Comparison of ENCODE assay signal across 1 cellular context in the genomic region with DNA sequence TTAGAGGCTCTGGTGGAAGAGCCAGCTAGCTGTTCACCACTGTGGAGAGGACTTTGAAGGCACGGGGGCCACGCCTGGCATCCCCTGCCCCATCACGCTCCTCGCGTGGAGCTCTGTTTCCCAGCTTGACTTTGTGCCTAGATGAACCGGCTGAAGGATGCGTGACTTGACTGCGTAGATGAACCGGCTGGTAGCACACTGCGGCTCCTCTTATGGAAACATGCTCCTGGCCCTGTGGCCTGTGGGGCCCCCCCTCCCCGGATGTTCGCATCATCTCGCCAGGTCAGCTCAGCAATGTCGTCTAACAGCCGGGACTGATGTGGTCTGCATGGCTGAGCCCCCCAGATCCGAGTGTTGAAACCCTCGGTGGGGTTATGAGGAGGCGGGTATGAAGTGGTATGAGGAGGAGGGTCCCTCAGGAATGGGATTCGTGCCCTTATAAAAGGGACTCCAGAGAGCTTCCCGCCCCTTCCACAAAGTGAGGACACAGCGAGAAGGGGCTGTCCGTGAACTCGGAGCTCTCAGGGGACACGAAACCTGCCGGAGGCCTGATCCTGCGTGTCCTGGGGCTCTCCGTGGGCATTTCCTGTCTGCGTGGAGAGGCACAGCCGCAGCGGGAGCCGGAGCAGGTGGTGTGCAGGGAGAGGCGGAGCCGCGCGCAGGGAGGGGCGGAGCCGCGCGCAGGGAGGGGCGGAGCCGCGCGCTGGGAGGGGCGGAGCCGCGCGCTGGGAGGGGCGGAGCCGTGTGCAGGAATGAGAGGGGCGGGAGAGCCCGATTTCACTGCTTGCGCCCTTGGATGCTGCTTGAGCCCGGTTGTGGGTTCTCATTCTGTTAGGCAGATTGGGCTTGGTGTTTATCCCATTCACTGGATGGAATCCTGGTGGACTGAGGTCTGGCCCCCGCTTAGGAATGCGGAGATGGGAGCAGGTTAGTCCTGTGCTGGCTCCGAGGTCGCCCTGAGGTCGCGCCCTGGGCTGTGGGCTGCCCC.
TF ChIP-seq lines count a peak whose summit lies in the region.

No MANE protein-coding gene starts in this region.

TF ChIP-seq in K562, 482 proteins besides CTCF, POLR2A, EP300 and RAD21:
- 0 out of 2 replicates have a peak, but pooled peaks have one; percentile 22 for TF ChIP-seq POLR2G (IDR thresholded peaks at IDR 0.05; ENCODE audit: low read depth, low read length)
- no peak for TF ChIP-seq CBFB (CRISPR knock-in tag; IDR thresholded peaks at IDR 0.05)
- no peak for TF ChIP-seq DLX4 (CRISPR knock-in tag; IDR thresholded peaks at IDR 0.05)
- TF ChIP-seq ZNF239 (CRISPR knock-in tag; IDR thresholded peaks at IDR 0.05), result no peak
- TF ChIP-seq, protein P1, sequence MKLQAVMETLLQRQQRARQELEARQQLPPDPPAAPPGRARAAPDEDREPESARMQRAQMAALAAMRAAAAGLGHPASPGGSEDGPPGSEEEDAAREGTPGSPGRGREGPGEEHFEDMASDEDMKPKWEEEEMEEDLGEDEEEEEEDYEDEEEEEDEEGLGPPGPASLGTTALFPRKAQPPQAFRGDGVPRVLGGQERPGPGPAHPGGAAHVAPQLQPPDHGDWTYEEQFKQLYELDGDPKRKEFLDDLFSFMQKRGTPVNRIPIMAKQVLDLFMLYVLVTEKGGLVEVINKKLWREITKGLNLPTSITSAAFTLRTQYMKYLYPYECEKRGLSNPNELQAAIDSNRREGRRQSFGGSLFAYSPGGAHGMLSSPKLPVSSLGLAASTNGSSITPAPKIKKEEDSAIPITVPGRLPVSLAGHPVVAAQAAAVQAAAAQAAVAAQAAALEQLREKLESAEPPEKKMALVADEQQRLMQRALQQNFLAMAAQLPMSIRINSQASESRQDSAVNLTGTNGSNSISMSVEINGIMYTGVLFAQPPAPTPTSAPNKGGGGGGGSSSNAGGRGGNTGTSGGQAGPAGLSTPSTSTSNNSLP (IDR thresholded peaks at IDR 0.05; ENCODE audit: borderline replicate concordance, low read depth, low read length), result no peak
- TF ChIP-seq ZFPM2 (CRISPR knock-in tag; IDR thresholded peaks at IDR 0.05), result no peak
- peak; percentile 57 to 64 for TF ChIP-seq NRF1 (conservative IDR thresholded peaks at IDR 0.05 in 1 of 2, IDR thresholded peaks at IDR 0.05 in 1 of 2)
- TF ChIP-seq NEUROD1 (IDR thresholded peaks at IDR 0.05; ENCODE audit: borderline replicate concordance, low read depth, low read length, partially characterized antibody), result no peak
- TF ChIP-seq ZNF696 (CRISPR knock-in tag; conservative IDR thresholded peaks at IDR 0.05), result no peak
- TF ChIP-seq SIN3B (IDR thresholded peaks at IDR 0.05; ENCODE audit: low read depth), result no peak
- TF ChIP-seq ZBTB2 (IDR thresholded peaks at IDR 0.05), result no peak
- TF ChIP-seq HMBOX1 (IDR thresholded peaks at IDR 0.05), result no peak
- TF ChIP-seq ZNF707 (CRISPR knock-in tag; conservative IDR thresholded peaks at IDR 0.05), result no peak
- TF ChIP-seq ZNF398 (CRISPR knock-in tag; IDR thresholded peaks at IDR 0.05), result no peak
- TF ChIP-seq SMAD1 (IDR thresholded peaks at IDR 0.05; ENCODE audit: low read depth, low read length, partially characterized antibody), result no peak
- TF ChIP-seq SAFB (IDR thresholded peaks at IDR 0.05; ENCODE audit: borderline replicate concordance, low read depth, low read length), result peak; percentile 37; the same call in 1 of the 2 replicates
- no peak for TF ChIP-seq RBM39 (optimal IDR thresholded peaks at IDR 0.05; ENCODE audit: low read depth, low read length)
- no peak for TF ChIP-seq TAF15 (IDR thresholded peaks at IDR 0.05; ENCODE audit: low read depth, low read length)
- TF ChIP-seq HMG20A (CRISPR knock-in tag; conservative IDR thresholded peaks at IDR 0.05), result no peak
- no peak for TF ChIP-seq ZNF644 (tag; IDR thresholded peaks at IDR 0.05; ENCODE audit: low read depth)
- TF ChIP-seq, protein P2, sequence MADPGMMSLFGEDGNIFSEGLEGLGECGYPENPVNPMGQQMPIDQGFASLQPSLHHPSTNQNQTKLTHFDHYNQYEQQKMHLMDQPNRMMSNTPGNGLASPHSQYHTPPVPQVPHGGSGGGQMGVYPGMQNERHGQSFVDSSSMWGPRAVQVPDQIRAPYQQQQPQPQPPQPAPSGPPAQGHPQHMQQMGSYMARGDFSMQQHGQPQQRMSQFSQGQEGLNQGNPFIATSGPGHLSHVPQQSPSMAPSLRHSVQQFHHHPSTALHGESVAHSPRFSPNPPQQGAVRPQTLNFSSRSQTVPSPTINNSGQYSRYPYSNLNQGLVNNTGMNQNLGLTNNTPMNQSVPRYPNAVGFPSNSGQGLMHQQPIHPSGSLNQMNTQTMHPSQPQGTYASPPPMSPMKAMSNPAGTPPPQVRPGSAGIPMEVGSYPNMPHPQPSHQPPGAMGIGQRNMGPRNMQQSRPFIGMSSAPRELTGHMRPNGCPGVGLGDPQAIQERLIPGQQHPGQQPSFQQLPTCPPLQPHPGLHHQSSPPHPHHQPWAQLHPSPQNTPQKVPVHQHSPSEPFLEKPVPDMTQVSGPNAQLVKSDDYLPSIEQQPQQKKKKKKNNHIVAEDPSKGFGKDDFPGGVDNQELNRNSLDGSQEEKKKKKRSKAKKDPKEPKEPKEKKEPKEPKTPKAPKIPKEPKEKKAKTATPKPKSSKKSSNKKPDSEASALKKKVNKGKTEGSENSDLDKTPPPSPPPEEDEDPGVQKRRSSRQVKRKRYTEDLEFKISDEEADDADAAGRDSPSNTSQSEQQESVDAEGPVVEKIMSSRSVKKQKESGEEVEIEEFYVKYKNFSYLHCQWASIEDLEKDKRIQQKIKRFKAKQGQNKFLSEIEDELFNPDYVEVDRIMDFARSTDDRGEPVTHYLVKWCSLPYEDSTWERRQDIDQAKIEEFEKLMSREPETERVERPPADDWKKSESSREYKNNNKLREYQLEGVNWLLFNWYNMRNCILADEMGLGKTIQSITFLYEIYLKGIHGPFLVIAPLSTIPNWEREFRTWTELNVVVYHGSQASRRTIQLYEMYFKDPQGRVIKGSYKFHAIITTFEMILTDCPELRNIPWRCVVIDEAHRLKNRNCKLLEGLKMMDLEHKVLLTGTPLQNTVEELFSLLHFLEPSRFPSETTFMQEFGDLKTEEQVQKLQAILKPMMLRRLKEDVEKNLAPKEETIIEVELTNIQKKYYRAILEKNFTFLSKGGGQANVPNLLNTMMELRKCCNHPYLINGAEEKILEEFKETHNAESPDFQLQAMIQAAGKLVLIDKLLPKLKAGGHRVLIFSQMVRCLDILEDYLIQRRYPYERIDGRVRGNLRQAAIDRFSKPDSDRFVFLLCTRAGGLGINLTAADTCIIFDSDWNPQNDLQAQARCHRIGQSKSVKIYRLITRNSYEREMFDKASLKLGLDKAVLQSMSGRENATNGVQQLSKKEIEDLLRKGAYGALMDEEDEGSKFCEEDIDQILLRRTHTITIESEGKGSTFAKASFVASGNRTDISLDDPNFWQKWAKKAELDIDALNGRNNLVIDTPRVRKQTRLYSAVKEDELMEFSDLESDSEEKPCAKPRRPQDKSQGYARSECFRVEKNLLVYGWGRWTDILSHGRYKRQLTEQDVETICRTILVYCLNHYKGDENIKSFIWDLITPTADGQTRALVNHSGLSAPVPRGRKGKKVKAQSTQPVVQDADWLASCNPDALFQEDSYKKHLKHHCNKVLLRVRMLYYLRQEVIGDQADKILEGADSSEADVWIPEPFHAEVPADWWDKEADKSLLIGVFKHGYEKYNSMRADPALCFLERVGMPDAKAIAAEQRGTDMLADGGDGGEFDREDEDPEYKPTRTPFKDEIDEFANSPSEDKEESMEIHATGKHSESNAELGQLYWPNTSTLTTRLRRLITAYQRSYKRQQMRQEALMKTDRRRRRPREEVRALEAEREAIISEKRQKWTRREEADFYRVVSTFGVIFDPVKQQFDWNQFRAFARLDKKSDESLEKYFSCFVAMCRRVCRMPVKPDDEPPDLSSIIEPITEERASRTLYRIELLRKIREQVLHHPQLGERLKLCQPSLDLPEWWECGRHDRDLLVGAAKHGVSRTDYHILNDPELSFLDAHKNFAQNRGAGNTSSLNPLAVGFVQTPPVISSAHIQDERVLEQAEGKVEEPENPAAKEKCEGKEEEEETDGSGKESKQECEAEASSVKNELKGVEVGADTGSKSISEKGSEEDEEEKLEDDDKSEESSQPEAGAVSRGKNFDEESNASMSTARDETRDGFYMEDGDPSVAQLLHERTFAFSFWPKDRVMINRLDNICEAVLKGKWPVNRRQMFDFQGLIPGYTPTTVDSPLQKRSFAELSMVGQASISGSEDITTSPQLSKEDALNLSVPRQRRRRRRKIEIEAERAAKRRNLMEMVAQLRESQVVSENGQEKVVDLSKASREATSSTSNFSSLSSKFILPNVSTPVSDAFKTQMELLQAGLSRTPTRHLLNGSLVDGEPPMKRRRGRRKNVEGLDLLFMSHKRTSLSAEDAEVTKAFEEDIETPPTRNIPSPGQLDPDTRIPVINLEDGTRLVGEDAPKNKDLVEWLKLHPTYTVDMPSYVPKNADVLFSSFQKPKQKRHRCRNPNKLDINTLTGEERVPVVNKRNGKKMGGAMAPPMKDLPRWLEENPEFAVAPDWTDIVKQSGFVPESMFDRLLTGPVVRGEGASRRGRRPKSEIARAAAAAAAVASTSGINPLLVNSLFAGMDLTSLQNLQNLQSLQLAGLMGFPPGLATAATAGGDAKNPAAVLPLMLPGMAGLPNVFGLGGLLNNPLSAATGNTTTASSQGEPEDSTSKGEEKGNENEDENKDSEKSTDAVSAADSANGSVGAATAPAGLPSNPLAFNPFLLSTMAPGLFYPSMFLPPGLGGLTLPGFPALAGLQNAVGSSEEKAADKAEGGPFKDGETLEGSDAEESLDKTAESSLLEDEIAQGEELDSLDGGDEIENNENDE (IDR thresholded peaks at IDR 0.05; ENCODE audit: low read depth, low read length), result no peak
- TF ChIP-seq, protein P3, sequence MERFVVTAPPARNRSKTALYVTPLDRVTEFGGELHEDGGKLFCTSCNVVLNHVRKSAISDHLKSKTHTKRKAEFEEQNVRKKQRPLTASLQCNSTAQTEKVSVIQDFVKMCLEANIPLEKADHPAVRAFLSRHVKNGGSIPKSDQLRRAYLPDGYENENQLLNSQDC (CRISPR knock-in tag; IDR thresholded peaks at IDR 0.05), result no peak
- TF ChIP-seq ZNF384 (IDR thresholded peaks at IDR 0.05; ENCODE audit: low read depth, low read length), result no peak
- no peak for TF ChIP-seq MAFF (IDR thresholded peaks at IDR 0.05; ENCODE audit: low read length)
